Comparison of ENCODE assay signal across 14 cellular contexts in genomic region chr17:4607261-4607731, GRCh38. TPM values are rescaled to one million over a fixed set of nuclear protein-coding genes. Genes with fewer than 3 reads are reported as not detected.
DNase-seq lines count a peak whose midpoint lies in the region; ATAC-seq, FAIRE-seq and TF ChIP-seq lines count a peak whose summit lies in the region.
"Had no signal": no experiment of that assay in that cellular context is flagged by ENCODE, and none has a peak within 500 bp of the region (broad histone marks: within the 10 kb centered on the region; RNA-seq: fewer than 3 reads in every experiment).

No MANE protein-coding gene starts in this region.

- DNase-seq in H7: peak; percentile 58
- no peak for DNase-seq in H1 (ENCODE audit: low read depth in 1 of 2, low spot score in 2 of 2)
- no peak for DNase-seq in left lung
- DNase-seq in sigmoid colon: no peak
- DNase-seq in Kasumi-1 (lab: John Stamatoyannopoulos, UW): no peak
- no peak for DNase-seq in ACHN
- DNase-seq in NCI-H226: no peak
- DNase-seq: NCI-H1417 treated with DMSO at 0.1 percent for 48 hours, NCI-H526, SHP77 treated with DMSO at 0.1 percent for 48 hours had no signal

- H3K9me3 ChIP-seq in H1 (ENCODE audit: insufficient read depth in 2 of 2, low read depth in 1 of 2, low read length in 1 of 2) (no peaks in the 10 kb centered on the region), left lung (no peaks in the 10 kb centered on the region), sigmoid colon (no peaks in the 10 kb centered on the region)
- H3K9me3 ChIP-seq: adrenal gland had no signal

- H3K36me3 ChIP-seq in H7 (replicated peaks; ENCODE audit: control insufficient read depth, insufficient read depth, low read length): no peaks in the 10 kb centered on the region
- no peaks in the 10 kb centered on the region for H3K36me3 ChIP-seq in H1 (ENCODE audit: control insufficient read depth in 2 of 4, insufficient read depth in 4 of 4, low read length in 3 of 4)
- H3K36me3 ChIP-seq in left lung: no peaks in the 10 kb centered on the region
- no peaks in the 10 kb centered on the region for H3K36me3 ChIP-seq in sigmoid colon
- H3K36me3 ChIP-seq: adrenal gland had no signal

- no peak overlapping the region for H2BK5ac ChIP-seq in H1 (ENCODE audit: low read depth, low read length)

- H3K18ac ChIP-seq in H1 (ENCODE audit: extremely low read depth, low read length): no peak overlapping the region; the same call in 1 of the 2 replicates

- no peak overlapping the region for H4K91ac ChIP-seq in H1 (replicated peaks; ENCODE audit: insufficient read length, low read length)

- no peaks in the 10 kb centered on the region for H4K20me1 ChIP-seq in H1 (replicated peaks in 1 of 2; ENCODE audit: control insufficient read depth in 1 of 2, insufficient read depth in 2 of 2, low read length in 2 of 2)

- TF ChIP-seq POLR2A in H1 (IDR thresholded peaks at IDR 0.05; ENCODE audit: control extremely low read depth in 1 of 2, low read depth in 2 of 2, low read length in 2 of 2) (no peak), sigmoid colon (IDR thresholded peaks at IDR 0.05) (no peak)

- H3K9ac ChIP-seq in H1 (replicated peaks in 1 of 4; ENCODE audit: extremely low read depth in 1 of 4, low read depth in 3 of 4, low read length in 3 of 4): no peak overlapping the region

- FAIRE-seq in H1 (lab: Jason Lieb, UNC): no peak
- FAIRE-seq: GM12878, H54 had no signal

- no peak overlapping the region for H3K4me3 ChIP-seq in H7 (ENCODE audit: insufficient read depth, low read depth, low read length)
- no peak overlapping the region for H3K4me3 ChIP-seq in H1 (ENCODE audit: extremely low read depth in 1 of 4, insufficient read depth in 2 of 4, low read depth in 3 of 4, low read length in 4 of 4)
- H3K4me3 ChIP-seq in left lung: no peak overlapping the region
- no peak overlapping the region for H3K4me3 ChIP-seq in sigmoid colon
- H3K4me3 ChIP-seq: adrenal gland, GM12878 had no signal

- H3K79me2 ChIP-seq in H1 (ENCODE audit: control insufficient read depth in 1 of 2, insufficient read depth in 2 of 2, low read length in 2 of 2): no peaks in the 10 kb centered on the region

- H3K23me2 ChIP-seq in H1 (ENCODE audit: low read depth, low read length): no peaks in the 10 kb centered on the region

- H3K27ac ChIP-seq in H1 (ENCODE audit: low read depth, low read length) (no peak overlapping the region), left lung (peak overlapping the region; percentile 49 to 55), sigmoid colon (peak overlapping the region; percentile 38 to 62 (median 52))

- in situ Hi-C loops in ACHN (cut with HindIII; ENCODE audit: low pct_ligation_motif_present, low pct_unique_long_range_greater_than_20kb, low sequenced_read_pairs): no loop called here

- no peak overlapping the region for H3K4ac ChIP-seq in H1 (replicated peaks; ENCODE audit: insufficient read length, low read depth, low read length)

- 0 out of 2 replicates have a peak overlapping the region, but pooled peaks have one; percentile 53 for H2AK5ac ChIP-seq in H1 (ENCODE audit: low read depth, low read length)

- H3K14ac ChIP-seq in H1 (ENCODE audit: insufficient read length): no peak overlapping the region

- TF ChIP-seq EP300 in H1 (IDR thresholded peaks at IDR 0.05; ENCODE audit: borderline replicate concordance in 1 of 2, low read depth in 2 of 2, low read length in 2 of 2): no peak
- TF ChIP-seq EP300 in sigmoid colon (IDR thresholded peaks at IDR 0.05): no peak

- H4K8ac ChIP-seq in H1 (ENCODE audit: extremely low read depth, insufficient read depth, low read length): no peak overlapping the region

- H3K4me2 ChIP-seq in H1 (ENCODE audit: insufficient read depth in 1 of 2, low read depth in 2 of 2, low read length in 2 of 2): no peak overlapping the region

- H2BK20ac ChIP-seq in H1 (ENCODE audit: low read length): no peak overlapping the region

- CTCF ChIA-PET in H1 (lab: Charles Lee; ENCODE audit: partially characterized antibody): interaction anchor here (0.6 to 6.8 kb wide), 8 partner anchors 8 to 94 kb away, joined by 3 to 51 read pairs (median 4); no protein-coding TSS in a partner anchor

- H3K4me1 ChIP-seq in H1 (replicated peaks in 1 of 4; ENCODE audit: control insufficient read depth in 3 of 4, insufficient read depth in 4 of 4, low read length in 3 of 4): peaks cover 0 to 10% (median 2%) of the 10 kb centered on the region in 4 experiments; a peak in 3 of 7 replicates
- H3K4me1 ChIP-seq in left lung: peaks cover 8 to 20% of the 10 kb centered on the region in 2 donors
- peaks cover 0 to 16% (median 3%) of the 10 kb centered on the region in 4 donors for H3K4me1 ChIP-seq in sigmoid colon

- WGBS in H1 (ENCODE audit: extremely low coverage in 1 of 2, insufficient coverage in 1 of 2, insufficient read length in 1 of 2, insufficient replicate concordance in 2 of 2, low coverage in 1 of 2, low lambda C conversion rate in 2 of 2, missing lambda C conversion rate in 1 of 2), 2 experiments: 91% methylated on average over 25 of the region's 25 CpGs; no CpG with 5 or more reads in 1 of the 2 experiments
- 81 to 91% methylated on average over 25 of the region's 25 CpGs for WGBS in sigmoid colon, 2 donors

- no peak overlapping the region for H2AFZ ChIP-seq in H1 (ENCODE audit: low read length)

- H3K27me3 ChIP-seq in H7 (ENCODE audit: control insufficient read depth, insufficient read depth, low read length) (no peaks in the 10 kb centered on the region), H1 (replicated peaks in 1 of 4; ENCODE audit: control insufficient read depth in 3 of 4, extremely low read depth in 1 of 4, insufficient read depth in 3 of 4, low read length in 3 of 4) (no peaks in the 10 kb centered on the region; a peak in 1 of 7 replicates), left lung (no peaks in the 10 kb centered on the region), sigmoid colon (peaks cover 0 to 3% (median 0%) of the 10 kb centered on the region in 3 donors)
- H3K27me3 ChIP-seq: adrenal gland had no signal

- no peak overlapping the region for H3K56ac ChIP-seq in H1 (replicated peaks; ENCODE audit: insufficient read length, low read depth, low read length)

- ATAC-seq in left lung (peak; percentile 20), HG02763 (IDR thresholded peaks at IDR 0.05; ENCODE audit: unreplicated experiment) (no peak)
- ATAC-seq: GM12878 had no signal

- H2BK12ac ChIP-seq in H1 (ENCODE audit: low read depth, low read length): no peak overlapping the region

- intact Hi-C loops in left lung (cut with DNase I) (no loop called here), sigmoid colon (cut with DNase I) (no loop called here)

- no peak overlapping the region for H3K23ac ChIP-seq in H1 (ENCODE audit: insufficient read length)

- no peak for TF ChIP-seq RAD21 in H1 (IDR thresholded peaks at IDR 0.05 in 1 of 2, conservative IDR thresholded peaks at IDR 0.05 in 1 of 2; ENCODE audit: low read depth in 2 of 2, low read length in 2 of 2)

- POLR2A ChIA-PET in H1 (lab: Charles Lee; ENCODE audit: partially characterized antibody): interaction anchor here (1.2 to 1.3 kb wide), 2 partner anchors 8 to 11 kb away, joined by 4 to 5 read pairs; no protein-coding TSS in a partner anchor

- H2BK15ac ChIP-seq in H1 (ENCODE audit: low read length): no peak overlapping the region

- no peaks in the 10 kb centered on the region for H3K79me1 ChIP-seq in H1 (ENCODE audit: low read depth, low read length)

- TF ChIP-seq CTCF in H1 (IDR thresholded peaks at IDR 0.05; ENCODE audit: control extremely low read depth in 1 of 3, insufficient read depth in 1 of 3, low read depth in 1 of 3, low read length in 3 of 3) (no peak), left lung (IDR thresholded peaks at IDR 0.05) (no peak), sigmoid colon (IDR thresholded peaks at IDR 0.05) (no peak)

- no peak overlapping the region for H2BK120ac ChIP-seq in H1 (replicated peaks; ENCODE audit: low read depth, low read length)

- peak overlapping the region; percentile 10 for H4K5ac ChIP-seq in H1 (ENCODE audit: insufficient read length, low read depth, low read length)

RNA-seq across cellular contexts. Expression of gene SMTNL2, which starts 23.0 kb away (rescaled TPM):
- total RNA-seq in H7 (2014; rRNA removed; shearing (Covaris generic)): 1.4 and 1.9 TPM in 2 replicates
- total RNA-seq in H1 (2021; fragmentation: NEBNext Ultra II Directional; extraction: Animal tissue kit (Norgen Biotek cat#: 25700)): 3.7 and 4.5 TPM in 2 replicates
- polyA plus RNA-seq in H1 (2011; rRNA removed) (3.6 and 4.6 TPM in 2 replicates), sigmoid colon (under 1 TPM in 2 of 3 donors, not detected in 1; 0.45 to 0.60 TPM)
- 3.4 TPM for polyA plus RNA-seq in H1 (2011; cell fraction: cytosol; rRNA removed)
- 4.5 TPM for polyA plus RNA-seq in H1 (2011; cell fraction: nucleus; rRNA removed)
- polyA plus RNA-seq in H1 (2012, experiment 1 of 2): 3.3 to 6.3 TPM (median 4.1 TPM) in 4 replicates
- polyA plus RNA-seq in H1 (2012, experiment 2 of 2): 4.5 TPM
- 2.9 TPM for polyA plus RNA-seq in H1 (2013, experiment 1 of 2)
- polyA plus RNA-seq in H1 (2013, experiment 2 of 2): 2.2 TPM
- polyA minus RNA-seq in H1 (2011; rRNA and poly(A)+ RNA removed): 3.0 and 3.1 TPM in 2 replicates
- 4.0 TPM for polyA minus RNA-seq in H1 (2011; cell fraction: cytosol; rRNA and poly(A)+ RNA removed)
- 2.3 TPM for polyA minus RNA-seq in H1 (2011; cell fraction: nucleus; rRNA and poly(A)+ RNA removed)
- total RNA-seq in left lung (1 to 10 TPM; 5.5 to 5.7 TPM), sigmoid colon (1 to 10 TPM in 3 of 4 donors, under 1 TPM in 1; 0.33 to 1.9 (median 1.6) TPM)
- total RNA-seq: GM12878 had no signal
- polyA plus RNA-seq: GM12878 had no signal

RNA-seq across cellular contexts. Expression of gene ALOX15, which starts 34.2 kb away (rescaled TPM):
- total RNA-seq in H7 (2014; rRNA removed; shearing (Covaris generic)): 0.10 and 0.11 TPM in 2 replicates
- 1.5 TPM in 2 replicates for total RNA-seq in H1 (2021; fragmentation: NEBNext Ultra II Directional; extraction: Animal tissue kit (Norgen Biotek cat#: 25700))
- polyA plus RNA-seq in H1 (2011; rRNA removed) (1.7 and 2.2 TPM in 2 replicates), sigmoid colon (under 1 TPM in 2 of 3 donors, not detected in 1; 0.60 to 0.77 TPM)
- 2.0 TPM for polyA plus RNA-seq in H1 (2011; cell fraction: cytosol; rRNA removed)
- 2.4 TPM for polyA plus RNA-seq in H1 (2011; cell fraction: nucleus; rRNA removed)
- polyA plus RNA-seq in H1 (2012, experiment 1 of 2): 0.99 to 1.8 TPM (median 1.3 TPM) in 4 replicates
- polyA plus RNA-seq in H1 (2012, experiment 2 of 2): 1.2 TPM
- 0.61 TPM for polyA plus RNA-seq in H1 (2013, experiment 1 of 2)
- polyA plus RNA-seq in H1 (2013, experiment 2 of 2): 0.64 TPM
- 1.00 and 1.8 TPM in 2 replicates for polyA minus RNA-seq in H1 (2011; rRNA and poly(A)+ RNA removed)
- 1.3 TPM for polyA minus RNA-seq in H1 (2011; cell fraction: cytosol; rRNA and poly(A)+ RNA removed)
- polyA minus RNA-seq in H1 (2011; cell fraction: nucleus; rRNA and poly(A)+ RNA removed): 0.60 TPM
- total RNA-seq in left lung (1 to 10 TPM in 1 of 2 donors, under 1 TPM in 1; 0.15 to 4.8 TPM), sigmoid colon (under 1 TPM in 3 of 4 donors, not detected in 1; 0.28 to 0.81 (median 0.36) TPM)

RNA-seq across cellular contexts. Expression of gene GGT6, which starts 46.9 kb away (rescaled TPM):
- total RNA-seq in H7 (2014; rRNA removed; shearing (Covaris generic)): not detected in 2 replicates
- not detected in 2 replicates for total RNA-seq in H1 (2021; fragmentation: NEBNext Ultra II Directional; extraction: Animal tissue kit (Norgen Biotek cat#: 25700))
- 0.18 and 0.30 TPM in 2 replicates for polyA plus RNA-seq in H1 (2011; rRNA removed)
- 0.16 TPM for polyA plus RNA-seq in H1 (2011; cell fraction: cytosol; rRNA removed)
- polyA plus RNA-seq in H1 (2011; cell fraction: nucleus; rRNA removed): 0.04 TPM
- polyA plus RNA-seq in H1 (2012, experiment 1 of 2): 0.11 to 0.15 TPM in 2 of 4 replicates, not detected in the others
- polyA plus RNA-seq in H1 (2012, experiment 2 of 2): not detected
- 0.02 TPM for polyA plus RNA-seq in H1 (2013, experiment 1 of 2)
- 0.07 TPM for polyA plus RNA-seq in H1 (2013, experiment 2 of 2)
- polyA minus RNA-seq in H1 (2011; rRNA and poly(A)+ RNA removed): 0.09 TPM in 1 of 2 replicates, not detected in the other
- not detected for polyA minus RNA-seq in H1 (2011; cell fraction: cytosol; rRNA and poly(A)+ RNA removed)
- polyA minus RNA-seq in H1 (2011; cell fraction: nucleus; rRNA and poly(A)+ RNA removed): 0.90 TPM
- total RNA-seq in left lung: 10 to 100 TPM in 1 of 2 donors, 1 to 10 TPM in 1; 1.8 to 17.4 TPM
- total RNA-seq in sigmoid colon: 1 to 10 TPM in 1 of 4 donors, under 1 TPM in 1, not detected in 2; 0.71 to 3.0 TPM
- 10 to 100 TPM; 22.2 to 94.4 (median 28.4) TPM for polyA plus RNA-seq in sigmoid colon

RNA-seq across cellular contexts. Expression of gene MYBBP1A, which starts 52.1 kb away (rescaled TPM):
- 140 and 149 TPM in 2 replicates for total RNA-seq in H7 (2014; rRNA removed; shearing (Covaris generic))
- 151 and 153 TPM in 2 replicates for total RNA-seq in H1 (2021; fragmentation: NEBNext Ultra II Directional; extraction: Animal tissue kit (Norgen Biotek cat#: 25700))
- polyA plus RNA-seq in H1 (2011; rRNA removed): 46.8 and 79.9 TPM in 2 replicates
- polyA plus RNA-seq in H1 (2011; cell fraction: cytosol; rRNA removed): 58.4 TPM
- 266 TPM for polyA plus RNA-seq in H1 (2011; cell fraction: nucleus; rRNA removed)
- 98.7 to 125 TPM (median 120 TPM) in 4 replicates for polyA plus RNA-seq in H1 (2012, experiment 1 of 2)
- polyA plus RNA-seq in H1 (2012, experiment 2 of 2): 114 TPM
- polyA plus RNA-seq in H1 (2013, experiment 1 of 2): 74.0 TPM
- 63.6 TPM for polyA plus RNA-seq in H1 (2013, experiment 2 of 2)
- 87.5 and 109 TPM in 2 replicates for polyA minus RNA-seq in H1 (2011; rRNA and poly(A)+ RNA removed)
- 88.4 TPM for polyA minus RNA-seq in H1 (2011; cell fraction: cytosol; rRNA and poly(A)+ RNA removed)
- 116 TPM for polyA minus RNA-seq in H1 (2011; cell fraction: nucleus; rRNA and poly(A)+ RNA removed)
- total RNA-seq in left lung: 10 to 100 TPM; 34.7 to 53.8 TPM
- total RNA-seq in sigmoid colon: 10 to 100 TPM; 23.2 to 32.4 (median 27.4) TPM
- 10 to 100 TPM in 1 of 3 donors, 1 to 10 TPM in 2; 6.6 to 44.5 (median 7.4) TPM for polyA plus RNA-seq in sigmoid colon
